In the genomic region with DNA sequence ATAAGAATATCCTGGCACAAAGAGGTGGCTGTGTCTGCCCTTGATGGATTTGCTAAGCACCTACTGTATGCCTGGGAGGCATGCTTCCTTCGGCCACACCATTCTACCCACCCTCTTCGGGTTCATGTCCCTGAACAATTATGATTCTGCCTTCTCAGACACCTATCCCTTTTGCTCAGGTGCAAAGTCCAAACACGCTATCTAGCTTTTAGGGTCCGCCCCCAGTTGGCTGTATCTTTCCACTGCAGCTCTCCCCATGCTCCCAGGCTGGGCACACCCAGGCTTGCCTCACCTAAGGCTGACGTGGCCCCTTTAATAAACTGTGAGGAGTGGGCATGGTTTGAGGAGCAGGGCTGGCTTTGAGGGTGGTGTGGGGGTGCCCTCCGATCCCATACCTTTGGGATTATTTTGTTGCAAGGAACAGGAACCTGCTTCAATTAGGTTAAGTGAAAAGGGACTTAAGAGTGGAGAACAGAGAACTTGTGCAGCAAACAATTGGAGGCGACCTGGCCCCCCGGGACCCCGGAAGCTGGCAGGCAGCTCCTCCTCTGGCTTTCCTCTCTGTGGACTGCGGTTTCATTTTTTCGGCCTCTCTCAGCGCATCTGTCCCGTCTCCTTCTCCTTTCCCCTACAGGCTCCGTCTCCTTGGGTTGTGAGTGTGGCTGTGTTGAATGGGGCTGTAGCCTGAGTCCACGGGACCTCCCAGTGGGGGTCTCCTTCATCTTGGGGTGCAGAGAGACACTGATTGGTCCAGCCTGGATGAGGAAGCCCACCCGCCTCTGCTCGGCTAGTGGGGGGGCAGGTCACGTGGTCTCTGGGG, we compare ENCODE assay signal across 1 cellular context.
TF ChIP-seq lines count a peak whose summit lies in the region.

No MANE protein-coding gene starts in this region.

TF ChIP-seq in HepG2, 621 proteins besides CTCF, POLR2A, EP300 and RAD21 (continued from another document):
- TF ChIP-seq, protein P1, sequence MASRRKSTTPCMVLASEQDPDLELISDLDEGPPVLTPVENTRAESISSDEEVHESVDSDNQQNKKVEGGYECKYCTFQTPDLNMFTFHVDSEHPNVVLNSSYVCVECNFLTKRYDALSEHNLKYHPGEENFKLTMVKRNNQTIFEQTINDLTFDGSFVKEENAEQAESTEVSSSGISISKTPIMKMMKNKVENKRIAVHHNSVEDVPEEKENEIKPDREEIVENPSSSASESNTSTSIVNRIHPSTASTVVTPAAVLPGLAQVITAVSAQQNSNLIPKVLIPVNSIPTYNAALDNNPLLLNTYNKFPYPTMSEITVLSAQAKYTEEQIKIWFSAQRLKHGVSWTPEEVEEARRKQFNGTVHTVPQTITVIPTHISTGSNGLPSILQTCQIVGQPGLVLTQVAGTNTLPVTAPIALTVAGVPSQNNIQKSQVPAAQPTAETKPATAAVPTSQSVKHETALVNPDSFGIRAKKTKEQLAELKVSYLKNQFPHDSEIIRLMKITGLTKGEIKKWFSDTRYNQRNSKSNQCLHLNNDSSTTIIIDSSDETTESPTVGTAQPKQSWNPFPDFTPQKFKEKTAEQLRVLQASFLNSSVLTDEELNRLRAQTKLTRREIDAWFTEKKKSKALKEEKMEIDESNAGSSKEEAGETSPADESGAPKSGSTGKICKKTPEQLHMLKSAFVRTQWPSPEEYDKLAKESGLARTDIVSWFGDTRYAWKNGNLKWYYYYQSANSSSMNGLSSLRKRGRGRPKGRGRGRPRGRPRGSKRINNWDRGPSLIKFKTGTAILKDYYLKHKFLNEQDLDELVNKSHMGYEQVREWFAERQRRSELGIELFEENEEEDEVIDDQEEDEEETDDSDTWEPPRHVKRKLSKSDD (CRISPR knock-in tag; IDR thresholded peaks at IDR 0.05; ENCODE audit: low read depth), result no peak
- TF ChIP-seq BORCS8-MEF2B (CRISPR knock-in tag; IDR thresholded peaks at IDR 0.05) (no peak; the same call in 1 of the 2 replicates), NFYB (CRISPR knock-in tag; IDR thresholded peaks at IDR 0.05) (peak; percentile 23; the same call in 1 of the 2 replicates), KMT2A (CRISPR knock-in tag; IDR thresholded peaks at IDR 0.05) (0 out of 2 replicates have a peak, but pooled peaks have one; percentile 22), RXRA (CRISPR knock-in tag; IDR thresholded peaks at IDR 0.05) (peak; percentile 68; the same call in 1 of the 2 replicates), NFYC (CRISPR knock-in tag; IDR thresholded peaks at IDR 0.05) (peak; percentile 39; the same call in 1 of the 2 replicates), ZNF138 (CRISPR knock-in tag; IDR thresholded peaks at IDR 0.05; ENCODE audit: low read depth) (0 out of 2 replicates have a peak, but pooled peaks have one; percentile 43), ZNF234 (CRISPR knock-in tag; conservative IDR thresholded peaks at IDR 0.05) (no peak), NONO (IDR thresholded peaks at IDR 0.05) (no peak), NONO (CRISPR knock-in tag; conservative IDR thresholded peaks at IDR 0.05) (peak; percentile 69; the same call in 1 of the 2 replicates), NFE2L1 (CRISPR knock-in tag; IDR thresholded peaks at IDR 0.05; ENCODE audit: borderline replicate concordance) (no peak), KDM4B (CRISPR knock-in tag; IDR thresholded peaks at IDR 0.05) (peak; percentile 45; the same call in 1 of the 2 replicates), FOXA3 (CRISPR knock-in tag; IDR thresholded peaks at IDR 0.05) (0 out of 2 replicates have a peak, but pooled peaks have one; percentile 37), TBP (CRISPR knock-in tag; IDR thresholded peaks at IDR 0.05) (no peak), ZNF224 (CRISPR knock-in tag; IDR thresholded peaks at IDR 0.05) (no peak), SP4 (CRISPR knock-in tag; IDR thresholded peaks at IDR 0.05) (no peak), ZNF776 (CRISPR knock-in tag; IDR thresholded peaks at IDR 0.05) (no peak), ZSCAN31 (CRISPR knock-in tag; IDR thresholded peaks at IDR 0.05; ENCODE audit: low read depth) (no peak; the same call in 1 of the 2 replicates), ZNF496 (CRISPR knock-in tag; IDR thresholded peaks at IDR 0.05; ENCODE audit: insufficient replicate concordance) (no peak), KAT8 (CRISPR knock-in tag; IDR thresholded peaks at IDR 0.05) (peak; percentile 63), LCORL (IDR thresholded peaks at IDR 0.05) (no peak), LCORL (CRISPR knock-in tag; IDR thresholded peaks at IDR 0.05) (peak; percentile 64; the same call in 1 of the 2 replicates), SIN3B (IDR thresholded peaks at IDR 0.05; ENCODE audit: low read length) (no peak)
- TF ChIP-seq, protein P2, sequence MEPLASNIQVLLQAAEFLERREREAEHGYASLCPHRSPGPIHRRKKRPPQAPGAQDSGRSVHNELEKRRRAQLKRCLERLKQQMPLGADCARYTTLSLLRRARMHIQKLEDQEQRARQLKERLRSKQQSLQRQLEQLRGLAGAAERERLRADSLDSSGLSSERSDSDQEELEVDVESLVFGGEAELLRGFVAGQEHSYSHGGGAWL (CRISPR knock-in tag; IDR thresholded peaks at IDR 0.05), result peak; percentile 46; the same call in 1 of the 2 replicates
- TF ChIP-seq, protein P3, sequence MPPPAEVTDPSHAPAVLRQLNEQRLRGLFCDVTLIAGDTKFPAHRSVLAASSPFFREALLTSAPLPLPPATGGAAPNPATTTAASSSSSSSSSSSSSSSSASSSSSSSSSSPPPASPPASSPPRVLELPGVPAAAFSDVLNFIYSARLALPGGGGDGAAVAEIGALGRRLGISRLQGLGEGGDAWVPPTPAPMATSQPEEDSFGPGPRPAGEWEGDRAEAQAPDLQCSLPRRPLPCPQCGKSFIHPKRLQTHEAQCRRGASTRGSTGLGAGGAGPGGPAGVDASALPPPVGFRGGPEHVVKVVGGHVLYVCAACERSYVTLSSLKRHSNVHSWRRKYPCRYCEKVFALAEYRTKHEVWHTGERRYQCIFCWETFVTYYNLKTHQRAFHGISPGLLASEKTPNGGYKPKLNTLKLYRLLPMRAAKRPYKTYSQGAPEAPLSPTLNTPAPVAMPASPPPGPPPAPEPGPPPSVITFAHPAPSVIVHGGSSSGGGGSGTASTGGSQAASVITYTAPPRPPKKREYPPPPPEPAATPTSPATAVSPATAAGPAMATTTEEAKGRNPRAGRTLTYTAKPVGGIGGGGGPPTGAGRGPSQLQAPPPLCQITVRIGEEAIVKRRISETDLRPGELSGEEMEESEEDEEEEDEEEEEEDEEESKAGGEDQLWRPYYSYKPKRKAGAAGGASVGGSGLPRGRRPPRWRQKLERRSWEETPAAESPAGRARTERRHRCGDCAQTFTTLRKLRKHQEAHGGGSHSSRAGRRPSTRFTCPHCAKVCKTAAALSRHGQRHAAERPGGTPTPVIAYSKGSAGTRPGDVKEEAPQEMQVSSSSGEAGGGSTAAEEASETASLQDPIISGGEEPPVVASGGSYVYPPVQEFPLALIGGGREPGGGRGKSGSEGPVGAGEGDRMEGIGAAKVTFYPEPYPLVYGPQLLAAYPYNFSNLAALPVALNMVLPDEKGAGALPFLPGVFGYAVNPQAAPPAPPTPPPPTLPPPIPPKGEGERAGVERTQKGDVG (CRISPR knock-in tag; IDR thresholded peaks at IDR 0.05; ENCODE audit: borderline replicate concordance), result no peak
- TF ChIP-seq, protein P4, sequence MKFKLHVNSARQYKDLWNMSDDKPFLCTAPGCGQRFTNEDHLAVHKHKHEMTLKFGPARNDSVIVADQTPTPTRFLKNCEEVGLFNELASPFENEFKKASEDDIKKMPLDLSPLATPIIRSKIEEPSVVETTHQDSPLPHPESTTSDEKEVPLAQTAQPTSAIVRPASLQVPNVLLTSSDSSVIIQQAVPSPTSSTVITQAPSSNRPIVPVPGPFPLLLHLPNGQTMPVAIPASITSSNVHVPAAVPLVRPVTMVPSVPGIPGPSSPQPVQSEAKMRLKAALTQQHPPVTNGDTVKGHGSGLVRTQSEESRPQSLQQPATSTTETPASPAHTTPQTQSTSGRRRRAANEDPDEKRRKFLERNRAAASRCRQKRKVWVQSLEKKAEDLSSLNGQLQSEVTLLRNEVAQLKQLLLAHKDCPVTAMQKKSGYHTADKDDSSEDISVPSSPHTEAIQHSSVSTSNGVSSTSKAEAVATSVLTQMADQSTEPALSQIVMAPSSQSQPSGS (CRISPR knock-in tag; IDR thresholded peaks at IDR 0.05), result peak; percentile 36; the same call in 1 of the 2 replicates
- TF ChIP-seq, protein P5, sequence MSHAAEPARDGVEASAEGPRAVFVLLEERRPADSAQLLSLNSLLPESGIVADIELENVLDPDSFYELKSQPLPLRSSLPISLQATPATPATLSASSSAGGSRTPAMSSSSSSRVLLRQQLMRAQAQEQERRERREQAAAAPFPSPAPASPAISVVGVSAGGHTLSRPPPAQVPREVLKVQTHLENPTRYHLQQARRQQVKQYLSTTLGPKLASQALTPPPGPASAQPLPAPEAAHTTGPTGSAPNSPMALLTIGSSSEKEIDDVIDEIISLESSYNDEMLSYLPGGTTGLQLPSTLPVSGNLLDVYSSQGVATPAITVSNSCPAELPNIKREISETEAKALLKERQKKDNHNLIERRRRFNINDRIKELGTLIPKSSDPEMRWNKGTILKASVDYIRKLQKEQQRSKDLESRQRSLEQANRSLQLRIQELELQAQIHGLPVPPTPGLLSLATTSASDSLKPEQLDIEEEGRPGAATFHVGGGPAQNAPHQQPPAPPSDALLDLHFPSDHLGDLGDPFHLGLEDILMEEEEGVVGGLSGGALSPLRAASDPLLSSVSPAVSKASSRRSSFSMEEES (CRISPR knock-in tag; IDR thresholded peaks at IDR 0.05), result peak; percentile 61
TF ChIP-seq in HepG2: peak in this region for 198.
